Comparison of ENCODE assay signal across 1 cellular context in genomic region chr4:48341776-48342558, GRCh38.
A peak's percentile ranks its signal among the peaks of the same experiment; 100 is the strongest.
TF ChIP-seq lines count a peak whose summit lies in the region.

No MANE protein-coding gene starts in this region.

TF ChIP-seq in K562, 482 proteins besides CTCF, POLR2A, EP300 and RAD21 (continued from another document and continues in another):
- TF ChIP-seq ZBTB49 (CRISPR knock-in tag; IDR thresholded peaks at IDR 0.05; ENCODE audit: borderline replicate concordance) = no peak
- 0 out of 2 replicates have a peak, but pooled peaks have one; percentile 40 for TF ChIP-seq ZBTB2 (IDR thresholded peaks at IDR 0.05)
- TF ChIP-seq STAT6 (CRISPR knock-in tag; IDR thresholded peaks at IDR 0.05) = peak; percentile 10; the same call in 1 of the 2 replicates
- TF ChIP-seq LCOR (CRISPR knock-in tag; IDR thresholded peaks at IDR 0.05) = no peak; the same call in 1 of the 2 replicates
- peak; percentile 59 for TF ChIP-seq SAP30 (IDR thresholded peaks at IDR 0.05; ENCODE audit: borderline replicate concordance, insufficient read depth, low read depth, low read length, poor library complexity, severe bottlenecking)
- TF ChIP-seq TCF3 (CRISPR knock-in tag; IDR thresholded peaks at IDR 0.05) = no peak
- peak; percentile 69 for TF ChIP-seq EGR1 (conservative IDR thresholded peaks at IDR 0.05)
- no peak for TF ChIP-seq E2F5 (CRISPR knock-in tag; IDR thresholded peaks at IDR 0.05)
- no peak for TF ChIP-seq TCF15 (CRISPR knock-in tag; IDR thresholded peaks at IDR 0.05)
- no peak for TF ChIP-seq ASH1L (IDR thresholded peaks at IDR 0.05; ENCODE audit: borderline replicate concordance, low read depth, partially characterized antibody)
- no peak for TF ChIP-seq PRPF4 (IDR thresholded peaks at IDR 0.05; ENCODE audit: insufficient read depth, low read depth, low read length, poor library complexity, severe bottlenecking)
- no peak for TF ChIP-seq STAT5B (CRISPR knock-in tag; IDR thresholded peaks at IDR 0.05)
- TF ChIP-seq DPF2 (IDR thresholded peaks at IDR 0.05) = 0 out of 2 replicates have a peak, but pooled peaks have one; percentile 11
- TF ChIP-seq GATAD2A (IDR thresholded peaks at IDR 0.05) = no peak
- no peak for TF ChIP-seq KLF10 (CRISPR knock-in tag; IDR thresholded peaks at IDR 0.05)
- peak; percentile 4 for TF ChIP-seq PHF20 (IDR thresholded peaks at IDR 0.05; ENCODE audit: partially characterized antibody)
- TF ChIP-seq ZNF740 (CRISPR knock-in tag; IDR thresholded peaks at IDR 0.05) = peak; percentile 33; the same call in 1 of the 2 replicates
- TF ChIP-seq ZNF740 (tag; IDR thresholded peaks at IDR 0.05) = no peak
- no peak for TF ChIP-seq THRA (IDR thresholded peaks at IDR 0.05)
- TF ChIP-seq ZNF76 (CRISPR knock-in tag; IDR thresholded peaks at IDR 0.05; ENCODE audit: borderline replicate concordance) = no peak; the same call in 1 of the 2 replicates
- no peak for TF ChIP-seq GMEB1 (CRISPR knock-in tag; IDR thresholded peaks at IDR 0.05)
- TF ChIP-seq THAP7 (CRISPR knock-in tag; IDR thresholded peaks at IDR 0.05) = no peak
- no peak for TF ChIP-seq ZNF124 (CRISPR knock-in tag; IDR thresholded peaks at IDR 0.05)
- TF ChIP-seq AFF4 (CRISPR knock-in tag; IDR thresholded peaks at IDR 0.05) = no peak
- no peak for TF ChIP-seq NCOA2 (IDR thresholded peaks at IDR 0.05; ENCODE audit: partially characterized antibody in 2 of 2)
- TF ChIP-seq MEF2A (IDR thresholded peaks at IDR 0.05; ENCODE audit: control insufficient read depth, low read depth, low read length) = no peak
- no peak for TF ChIP-seq MTA1 (IDR thresholded peaks at IDR 0.05; ENCODE audit: borderline replicate concordance)
- no peak for TF ChIP-seq ZHX1 (conservative IDR thresholded peaks at IDR 0.05; ENCODE audit: low read length)
- no peak for TF ChIP-seq SMAD2 (IDR thresholded peaks at IDR 0.05; ENCODE audit: low read depth, low read length)
- TF ChIP-seq ZNF133 (CRISPR knock-in tag; IDR thresholded peaks at IDR 0.05) = no peak
- TF ChIP-seq SP2 (IDR thresholded peaks at IDR 0.05; ENCODE audit: extremely low read depth, low read depth, low read length, poor library complexity, severe bottlenecking) = no peak
- no peak for TF ChIP-seq ZNF507 (tag; conservative IDR thresholded peaks at IDR 0.05)
- TF ChIP-seq U2AF1 (optimal IDR thresholded peaks at IDR 0.05; ENCODE audit: low read depth, low read length) = no peak
- 0 out of 2 replicates have a peak, but pooled peaks have one; percentile 47 for TF ChIP-seq FOXP1 (CRISPR knock-in tag; IDR thresholded peaks at IDR 0.05)
- TF ChIP-seq ZNF263 (CRISPR knock-in tag; IDR thresholded peaks at IDR 0.05; ENCODE audit: borderline replicate concordance) = 0 out of 2 replicates have a peak, but pooled peaks have one; percentile 8
- TF ChIP-seq GATA2 (CRISPR knock-in tag; IDR thresholded peaks at IDR 0.05) = no peak
- TF ChIP-seq RBM39 (optimal IDR thresholded peaks at IDR 0.05; ENCODE audit: low read depth, low read length) = no peak
- TF ChIP-seq ILF3 (IDR thresholded peaks at IDR 0.05; ENCODE audit: borderline replicate concordance) = no peak
- TF ChIP-seq ZSCAN29 (IDR thresholded peaks at IDR 0.05) = no peak
- TF ChIP-seq BCOR (IDR thresholded peaks at IDR 0.05) = no peak
- peak in 1 of 3 experiments; percentile 7 for TF ChIP-seq YY1 (IDR thresholded peaks at IDR 0.05; ENCODE audit: borderline replicate concordance in 1 of 3, control insufficient read depth in 1 of 3, extremely low read depth in 1 of 3, insufficient read depth in 3 of 3, insufficient read length in 1 of 3, insufficient replicate concordance in 2 of 3, low read depth in 1 of 3, low read length in 2 of 3)
- TF ChIP-seq ZBED1 (IDR thresholded peaks at IDR 0.05) = no peak
- peak; percentile 92 for TF ChIP-seq ZFX (CRISPR knock-in tag; IDR thresholded peaks at IDR 0.05)
- no peak for TF ChIP-seq ZNF707 (CRISPR knock-in tag; conservative IDR thresholded peaks at IDR 0.05)
- 0 out of 2 replicates have a peak, but pooled peaks have one; percentile 27 for TF ChIP-seq ZNF232 (CRISPR knock-in tag; IDR thresholded peaks at IDR 0.05)
